ENCODE assay signal across 10 cellular contexts in the genomic region with DNA sequence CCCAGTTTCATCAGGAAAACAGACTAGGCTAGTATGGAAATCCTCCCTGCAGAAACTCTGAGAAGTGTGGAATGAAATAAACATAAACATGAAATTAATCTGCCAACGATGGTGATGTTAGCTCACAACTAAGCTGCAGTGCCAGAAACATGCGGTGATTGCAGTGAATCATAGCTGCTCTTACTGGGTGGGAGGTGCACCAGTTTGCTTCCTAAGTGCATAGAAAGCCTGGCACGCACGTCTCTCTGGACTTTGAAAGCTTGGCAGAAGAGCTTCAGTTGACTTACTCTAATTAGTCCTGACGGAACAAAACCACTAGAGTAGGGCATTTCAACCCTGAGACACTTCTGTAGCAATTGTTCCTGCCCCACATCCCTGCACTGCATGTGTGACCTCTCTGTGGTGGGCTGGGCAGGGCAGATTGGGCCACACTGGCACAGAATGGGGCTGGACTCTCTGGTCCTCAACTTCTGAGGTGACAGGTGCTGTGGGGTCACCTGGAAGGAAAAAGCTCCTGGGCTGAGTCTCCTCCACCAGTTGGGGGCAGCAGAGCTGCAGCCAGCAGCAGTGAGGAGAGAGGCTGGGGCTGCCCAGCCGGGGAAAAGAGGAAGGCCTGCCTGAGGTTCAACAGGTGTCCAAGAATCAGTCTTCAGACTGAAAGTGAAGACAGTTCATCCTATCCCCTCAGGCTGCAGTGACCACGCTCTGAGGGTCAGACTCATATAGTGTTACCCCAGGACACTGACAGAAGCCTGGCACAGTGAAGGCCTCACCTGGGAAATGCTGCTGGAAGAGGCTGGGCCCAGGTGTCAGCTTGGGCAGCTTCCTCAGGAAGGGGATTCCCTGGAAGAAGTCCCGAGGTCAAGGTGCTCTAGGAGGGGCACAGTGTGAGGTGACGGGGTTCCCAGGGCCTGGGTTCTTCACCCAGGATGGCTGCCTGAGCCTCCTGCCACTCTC. TPM values are rescaled to one million over a fixed set of nuclear protein-coding genes. Genes with fewer than 3 reads are reported as not detected.
DNase-seq lines count a peak whose midpoint lies in the region; ATAC-seq and TF ChIP-seq lines count a peak whose summit lies in the region.
"Had no signal": no experiment of that assay in that cellular context is flagged by ENCODE, and none has a peak within 500 bp of the region (broad histone marks: within the 10 kb centered on the region; RNA-seq: fewer than 3 reads in every experiment).

No MANE protein-coding gene starts in this region.

- intact Hi-C loops in spleen (cut with DNase I; ENCODE audit: low total_unique reads) = loop anchor here (10.0 kb wide), 1 partner anchor 90 kb away; no protein-coding TSS in a partner anchor

- TF ChIP-seq POLR2A in spleen (IDR thresholded peaks at IDR 0.05) = no peak

- 59 to 70% (median 68%) methylated on average over 7 to 9 of the region's 9 CpGs for WGBS in spleen, 5 donors

- H3K4me2 ChIP-seq in fibroblast of lung (ENCODE audit: extremely low read depth, insufficient read depth, low read length) = no peak overlapping the region

- no peaks in the 10 kb centered on the region for H4K20me1 ChIP-seq in fibroblast of lung (ENCODE audit: control insufficient read depth, extremely low read depth, insufficient read depth, low read length)

- H3K27me3 ChIP-seq in GM06990 (replicated peaks; ENCODE audit: control insufficient read depth, insufficient read depth, low read length) = no peaks in the 10 kb centered on the region
- H3K27me3 ChIP-seq in fibroblast of lung (ENCODE audit: control insufficient read depth, insufficient read depth, low read length) = no peaks in the 10 kb centered on the region
- H3K27me3 ChIP-seq in spleen (replicated peaks in 1 of 7) = no peaks in the 10 kb centered on the region
- H3K27me3 ChIP-seq in effector memory CD4-positive, alpha-beta T cell (replicated peaks; ENCODE audit: control insufficient read depth, insufficient read depth, low read length, poor library complexity, severe bottlenecking) = no peaks in the 10 kb centered on the region

- H3K4me1 ChIP-seq in fibroblast of lung (ENCODE audit: control insufficient read depth, extremely low read depth, insufficient read depth, low read length) (peaks cover 6% of the 10 kb centered on the region), spleen (peaks cover 2 to 52% (median 32%) of the 10 kb centered on the region in 6 donors)
- H3K4me1 ChIP-seq in effector memory CD4-positive, alpha-beta T cell (ENCODE audit: control insufficient read depth, insufficient read depth, low read length, poor library complexity, severe bottlenecking) = no peaks in the 10 kb centered on the region

- H2AFZ ChIP-seq in fibroblast of lung (ENCODE audit: low read length) = no peak overlapping the region

- TF ChIP-seq CTCF in AG09319 (IDR thresholded peaks at IDR 0.05; ENCODE audit: low read depth, low read length) (peak; percentile 45), GM06990 (IDR thresholded peaks at IDR 0.05; ENCODE audit: insufficient read depth, low read length, poor library complexity, severe bottlenecking) (peak; percentile 57), fibroblast of lung (conservative IDR thresholded peaks at IDR 0.05 in 1 of 2, IDR thresholded peaks at IDR 0.05 in 1 of 2; ENCODE audit: low read depth in 1 of 2, low read length in 2 of 2) (peak in 1 of 2 donors; percentile 50), spleen (IDR thresholded peaks at IDR 0.05 in 8 of 11, conservative IDR thresholded peaks at IDR 0.05 in 3 of 11) (peak in 6 of 11 experiments; percentile 25 to 58 (median 54))

- H3K4me3 ChIP-seq in GM06990 (replicated peaks; ENCODE audit: low read depth, low read length) = no peak overlapping the region
- no peak overlapping the region for H3K4me3 ChIP-seq in fibroblast of lung (replicated peaks in 1 of 4; ENCODE audit: control extremely low read depth in 1 of 4, insufficient read depth in 1 of 4, low read depth in 3 of 4, low read length in 4 of 4)
- H3K4me3 ChIP-seq in spleen = no peak overlapping the region
- no peak overlapping the region for H3K4me3 ChIP-seq in effector memory CD4-positive, alpha-beta T cell (ENCODE audit: insufficient read depth, low read depth, low read length, poor library complexity, severe bottlenecking)

- H3K36me3 ChIP-seq in GM06990 (ENCODE audit: control insufficient read depth, insufficient read depth, low read length) (no peaks in the 10 kb centered on the region), fibroblast of lung (ENCODE audit: control insufficient read depth, insufficient read depth, low read length) (no peaks in the 10 kb centered on the region), spleen (no peaks in the 10 kb centered on the region)
- H3K36me3 ChIP-seq in effector memory CD4-positive, alpha-beta T cell (ENCODE audit: control insufficient read depth, insufficient read depth, low read length) = no peaks in the 10 kb centered on the region

- H3K9ac ChIP-seq in fibroblast of lung (ENCODE audit: insufficient read depth, low read length) = no peak overlapping the region

- no peak for ATAC-seq in HG03135 (IDR thresholded peaks at IDR 0.05; ENCODE audit: unreplicated experiment)
- ATAC-seq: stimulated activated naive CD8-positive, alpha-beta T cell treated with anti-CD3 and anti-CD28 coated beads, Interleukin-15, amount 100 ng/mL, for 72 hours had no signal

- H3K79me2 ChIP-seq in fibroblast of lung (ENCODE audit: control insufficient read depth, insufficient read depth, low read length) = no peaks in the 10 kb centered on the region

- H3K9me3 ChIP-seq in fibroblast of lung (ENCODE audit: control insufficient read depth, insufficient read depth, low read depth, low read length) (no peaks in the 10 kb centered on the region), spleen (no peaks in the 10 kb centered on the region)
- no peaks in the 10 kb centered on the region for H3K9me3 ChIP-seq in effector memory CD4-positive, alpha-beta T cell (ENCODE audit: control insufficient read depth, low read length)

- H3K27ac ChIP-seq in fibroblast of lung (ENCODE audit: insufficient read depth, low read length) = no peak overlapping the region
- H3K27ac ChIP-seq in spleen = peak overlapping the region in 5 of 8 donors; percentile 11 to 67 (median 18)
- no peak overlapping the region for H3K27ac ChIP-seq in effector memory CD4-positive, alpha-beta T cell (ENCODE audit: insufficient read depth, low read length, poor library complexity, severe bottlenecking)

- DNase-seq in AG09319 (ENCODE audit: extremely low read depth, low read depth) (peak; percentile 79), GM06990 (ENCODE audit: extremely low read depth, insufficient read length) (no peak), OCI-M1 (lab: John Stamatoyannopoulos, UW) (peak; percentile 79), fibroblast of lung (ENCODE audit: low read depth in 2 of 2) (peak; percentile 47 to 90), spleen (peak; percentile 85), NCI-H187 (lab: John Stamatoyannopoulos, UW) (no peak)
- no peak for DNase-seq in effector memory CD4-positive, alpha-beta T cell

RNA-seq across cellular contexts. Expression of a gene that starts 40.5 kb away (rescaled TPM):
- total RNA-seq in fibroblast of lung (not detected in 2 replicates), spleen (not detected)
- polyA plus RNA-seq in fibroblast of lung (not detected in 2 replicates), spleen (not detected)
- polyA plus RNA-seq in fibroblast of lung (2012) = not detected in 2 replicates
- polyA minus RNA-seq in fibroblast of lung (ENCODE audit: low replicate concordance) = not detected in 2 replicates
- total RNA-seq: NCI-H460 had no signal

Comparison
In these comparisons a context has a peak if more than half of its experiments do, and no peak if none do; other contexts are left out.
1. DNase-seq: peak in AG09319 (single experiment), OCI-M1 (single experiment), fibroblast of lung (2 of 2) and spleen (single experiment); none in GM06990 (single experiment), effector memory CD4-positive, alpha-beta T cell (0 of 3) and NCI-H187 (0 of 2).
2. H3K27ac ChIP-seq: peak in spleen (5 of 8); none in fibroblast of lung (single experiment) and effector memory CD4-positive, alpha-beta T cell (single experiment).